20 cellular contexts compared by ENCODE assay signal in genomic region chr2:119736021-119736420, GRCh38. TPM values are rescaled to one million over a fixed set of nuclear protein-coding genes. Genes with fewer than 3 reads are reported as not detected.
DNase-seq lines count a peak whose midpoint lies in the region; ATAC-seq, FAIRE-seq and TF ChIP-seq lines count a peak whose summit lies in the region.
"Had no signal": no experiment of that assay in that cellular context is flagged by ENCODE, and none has a peak within 500 bp of the region (broad histone marks: within the 10 kb centered on the region; RNA-seq: fewer than 3 reads in every experiment).

No MANE protein-coding gene starts in this region.

- intact Hi-C loops in HepG2 (cut with micrococcal nuclease; ENCODE audit: unreplicated experiment), result no loop called here
- intact Hi-C loops in right lobe of liver (cut with DNase I), result no loop called here
- intact Hi-C loops in thyroid gland (cut with DNase I), result no loop called here

- no TSS peak for BruUV-seq in HepG2 (replicated peaks; lab: Mats Ljungman, UMichigan)

- H3K4me3 ChIP-seq in HepG2 (replicated peaks in 1 of 3; ENCODE audit: insufficient read depth in 1 of 3, low read depth in 2 of 3, low read length in 3 of 3), result peak overlapping the region in 2 of 3 experiments; percentile 35 to 57; a peak in 3 of 6 replicates
- no peak overlapping the region for H3K4me3 ChIP-seq in right lobe of liver
- no peak overlapping the region for H3K4me3 ChIP-seq in thyroid gland (replicated peaks in 1 of 3)
- H3K4me3 ChIP-seq: A549, BLaER1, GM12878, GM23248 had no signal

- ATAC-seq in HepG2, result peak; percentile 10; the same call in 1 of the 3 replicates
- no peak for ATAC-seq in right lobe of liver
- ATAC-seq: A549, GM12878 had no signal

- WGBS in HepG2 (ENCODE audit: low lambda C conversion rate), result 28% methylated on average over 5 of the region's 5 CpGs
- 77% methylated on average over 5 of the region's 5 CpGs for WGBS in right lobe of liver (ENCODE audit: insufficient coverage, low coverage, low lambda C conversion rate, missing lambda C conversion rate)
- WGBS in thyroid gland, 2 donors, result 67 to 79% methylated on average over 5 of the region's 5 CpGs

- TF ChIP-seq CTCF in HepG2 (CRISPR knock-in tag; IDR thresholded peaks at IDR 0.05), result no peak
- no peak for TF ChIP-seq CTCF in right lobe of liver (IDR thresholded peaks at IDR 0.05)
- TF ChIP-seq CTCF in thyroid gland (IDR thresholded peaks at IDR 0.05), result no peak
- TF ChIP-seq CTCF in GM13976 (IDR thresholded peaks at IDR 0.05; ENCODE audit: borderline replicate concordance, control extremely low read depth, extremely low read depth, insufficient read depth, missing control alignments), result no peak

- H3K4me1 ChIP-seq in HepG2 (ENCODE audit: insufficient read depth, low read length) (peaks cover 41% of the 10 kb centered on the region), right lobe of liver (no peaks in the 10 kb centered on the region), thyroid gland (peaks cover 33 to 75% of the 10 kb centered on the region in 2 donors)
- H3K4me1 ChIP-seq: A549 had no signal

- CTCF ChIA-PET in HepG2 (lab: Yijun Ruan, JAX; ENCODE audit: low intra/inter-chr PET ratio, low total read pairs), result no interaction called here

- no peaks in the 10 kb centered on the region for H3K9me3 ChIP-seq in HepG2 (ENCODE audit: low read length)
- H3K9me3 ChIP-seq in right lobe of liver, result no peaks in the 10 kb centered on the region
- H3K9me3 ChIP-seq in thyroid gland, result no peaks in the 10 kb centered on the region
- H3K9me3 ChIP-seq: A549, BLaER1 had no signal

- H2AFZ ChIP-seq in HepG2 (ENCODE audit: low read length), result no peak overlapping the region
- H2AFZ ChIP-seq: GM23248 had no signal

- no peak for FAIRE-seq in HepG2 (lab: Jason Lieb, UNC)
- FAIRE-seq: A549, GM12878, GM19239, H54, HTR-8/SVneo had no signal

- H3K27me3 ChIP-seq in HepG2 (ENCODE audit: control insufficient read depth in 1 of 2, insufficient read depth in 2 of 2, low read length in 2 of 2) (peaks cover 2 to 49% of the 10 kb centered on the region in 2 experiments; a peak in 4 of 5 replicates), right lobe of liver (no peaks in the 10 kb centered on the region), thyroid gland (no peaks in the 10 kb centered on the region)
- H3K27me3 ChIP-seq: BLaER1 had no signal

- POLR2A ChIA-PET in HepG2 (lab: Yijun Ruan, JAX), result no interaction called here

- H3K27ac ChIP-seq in HepG2 (ENCODE audit: extremely low read length, insufficient read depth, low read length), result no peak overlapping the region
- H3K27ac ChIP-seq in right lobe of liver, result no peak overlapping the region
- peak overlapping the region; percentile 15 to 57 (median 54) for H3K27ac ChIP-seq in thyroid gland
- H3K27ac ChIP-seq: 22Rv1, A549, BLaER1, GM23248 had no signal

- TF ChIP-seq RAD21 in HepG2 (CRISPR knock-in tag; IDR thresholded peaks at IDR 0.05), result no peak

- TF ChIP-seq EP300 in HepG2 (IDR thresholded peaks at IDR 0.05; ENCODE audit: low read depth in 2 of 2, low read length in 2 of 2) (no peak), HepG2 (CRISPR knock-in tag; IDR thresholded peaks at IDR 0.05; ENCODE audit: borderline replicate concordance) (no peak)

- peak overlapping the region; percentile 76 for H3K4me2 ChIP-seq in HepG2 (ENCODE audit: low read depth, low read length)
- H3K4me2 ChIP-seq: A549, BLaER1 had no signal

- DNase-seq in NCI-H2171 treated with DMSO at 0.1 percent for 48 hours (lab: John Stamatoyannopoulos, UW) (peak; percentile 5), NCI-H2171 (lab: John Stamatoyannopoulos, UW) (no peak), HepG2 (ENCODE audit: low spot score) (no peak), right lobe of liver (no peak), cerebellar cortex (ENCODE audit: low spot score) (peak; percentile 54), thyroid gland (no peak), GM13976 (ENCODE audit: low spot score) (no peak), activated gamma-delta T cell treated with Interleukin-2 at 50 U/mL for 16 hours (no peak)
- DNase-seq: Calu3; CD4-positive, alpha-beta memory T cell; DMS79 treated with DMSO at 0.1 percent for 48 hours; GM23248; HCEC 1CT had no signal

- no peaks in the 10 kb centered on the region for H4K20me1 ChIP-seq in HepG2 (ENCODE audit: insufficient read depth, low read length)
- H4K20me1 ChIP-seq: BLaER1 had no signal

- no peaks in the 10 kb centered on the region for H3K79me2 ChIP-seq in HepG2 (ENCODE audit: insufficient read depth, low read length)

- in situ Hi-C loops in HepG2 (cut with HindIII; ENCODE audit: extremely low pct_ligation_motif_present, low pct_unique_long_range_greater_than_20kb), result no loop called here
- in situ Hi-C loops in GM13976 (cut with MboI; ENCODE audit: low sequenced_read_pairs, unreplicated experiment), result no loop called here

- TF ChIP-seq POLR2A in HepG2 (IDR thresholded peaks at IDR 0.05; ENCODE audit: insufficient read depth in 1 of 2, low read depth in 2 of 2, low read length in 2 of 2) (no peak), right lobe of liver (IDR thresholded peaks at IDR 0.05) (no peak), thyroid gland (IDR thresholded peaks at IDR 0.05) (no peak)

- H3K36me3 ChIP-seq in HepG2 (replicated peaks in 1 of 2; ENCODE audit: control insufficient read depth in 1 of 2, insufficient read depth in 2 of 2, low read length in 2 of 2), result no peaks in the 10 kb centered on the region
- H3K36me3 ChIP-seq in right lobe of liver, result no peaks in the 10 kb centered on the region
- no peaks in the 10 kb centered on the region for H3K36me3 ChIP-seq in thyroid gland
- H3K36me3 ChIP-seq: BLaER1 had no signal

- no peak overlapping the region for H3K9ac ChIP-seq in HepG2 (ENCODE audit: insufficient read depth, low read depth, low read length)
- H3K9ac ChIP-seq: BLaER1, GM23248 had no signal

TF ChIP-seq in HepG2, 621 proteins besides CTCF, POLR2A, EP300 and RAD21 (continues in another document):
- TF ChIP-seq SP1 (IDR thresholded peaks at IDR 0.05) (no peak), SP1 (CRISPR knock-in tag; IDR thresholded peaks at IDR 0.05) (no peak), MAF1 (CRISPR knock-in tag; IDR thresholded peaks at IDR 0.05; ENCODE audit: borderline replicate concordance) (no peak)

RNA-seq across cellular contexts. Expression of gene PTPN4, which starts 23.7 kb away (rescaled TPM):
- total RNA-seq in HepG2 (2016; rRNA removed; fragmentation: Illumina TruSeq; extraction: Trizol), result 34.6 and 40.4 TPM in 2 replicates
- total RNA-seq in HepG2 (2016; cell fraction: cytosol; rRNA removed; fragmentation: Illumina TruSeq; extraction: Trizol; ENCODE audit: low read depth), result 42.5 and 43.6 TPM in 2 replicates
- total RNA-seq in HepG2 (2016; cell fraction: insoluble cytoplasmic fraction; rRNA removed; fragmentation: Illumina TruSeq; extraction: Trizol), result 38.0 and 42.0 TPM in 2 replicates
- total RNA-seq in HepG2 (2016; cell fraction: membrane; rRNA removed; fragmentation: Illumina TruSeq; extraction: Trizol), result 38.5 and 42.3 TPM in 2 replicates
- 46.5 and 59.3 TPM in 2 replicates for total RNA-seq in HepG2 (2016; cell fraction: nucleus; rRNA removed; fragmentation: Illumina TruSeq; extraction: Trizol)
- polyA plus RNA-seq in HepG2 (2011; rRNA removed), result 20.3 and 21.7 TPM in 2 replicates
- polyA plus RNA-seq in HepG2 (2011; cell fraction: cytosol; rRNA removed), result 5.8 and 7.6 TPM in 2 replicates
- 21.9 and 22.6 TPM in 2 replicates for polyA plus RNA-seq in HepG2 (2011; cell fraction: nucleus; rRNA removed)
- 8.1 and 8.3 TPM in 2 replicates for polyA plus RNA-seq in HepG2 (2012)
- polyA plus RNA-seq in HepG2 (2016; cell fraction: cytosol; fragmentation: Illumina TruSeq; extraction: Trizol; ENCODE audit: low read depth), result 3.4 and 4.0 TPM in 2 replicates
- polyA plus RNA-seq in HepG2 (2016; cell fraction: insoluble cytoplasmic fraction; fragmentation: Illumina TruSeq; extraction: Trizol; ENCODE audit: low read depth), result 16.3 and 19.3 TPM in 2 replicates
- 5.1 and 9.5 TPM in 2 replicates for polyA plus RNA-seq in HepG2 (2016; cell fraction: membrane; fragmentation: Illumina TruSeq; extraction: Trizol; ENCODE audit: low read depth)
- polyA plus RNA-seq in HepG2 (2016; cell fraction: nucleus; fragmentation: Illumina TruSeq; extraction: Trizol; ENCODE audit: insufficient read depth, low read depth), result 17.2 and 24.4 TPM in 2 replicates
- polyA minus RNA-seq in HepG2 (2011; rRNA and poly(A)+ RNA removed; ENCODE audit: low replicate concordance), result 60.8 and 71.6 TPM in 2 replicates
- polyA minus RNA-seq in HepG2 (2011; cell fraction: cytosol; rRNA and poly(A)+ RNA removed), result 27.8 and 28.0 TPM in 2 replicates
- 139 and 141 TPM in 2 replicates for polyA minus RNA-seq in HepG2 (2011; cell fraction: nucleus; rRNA and poly(A)+ RNA removed)
- 10 to 100 TPM in 5 of 6 experiments, 1 to 10 TPM in 1; 8.5 to 19.9 (median 14.8) TPM for total RNA-seq in right lobe of liver
- 100 to 1,000 TPM in 2 of 4 donors, 10 to 100 TPM in 2; 79.1 to 131 (median 114) TPM for total RNA-seq in thyroid gland

RNA-seq across cellular contexts. Expression of gene TMEM177, which starts 57.0 kb away (rescaled TPM):
- total RNA-seq in HepG2 (2016; rRNA removed; fragmentation: Illumina TruSeq; extraction: Trizol), result 44.7 and 47.9 TPM in 2 replicates
- total RNA-seq in HepG2 (2016; cell fraction: cytosol; rRNA removed; fragmentation: Illumina TruSeq; extraction: Trizol; ENCODE audit: low read depth), result 15.4 and 16.3 TPM in 2 replicates
- 47.5 and 49.2 TPM in 2 replicates for total RNA-seq in HepG2 (2016; cell fraction: insoluble cytoplasmic fraction; rRNA removed; fragmentation: Illumina TruSeq; extraction: Trizol)
- total RNA-seq in HepG2 (2016; cell fraction: membrane; rRNA removed; fragmentation: Illumina TruSeq; extraction: Trizol), result 27.3 and 32.1 TPM in 2 replicates
- total RNA-seq in HepG2 (2016; cell fraction: nucleus; rRNA removed; fragmentation: Illumina TruSeq; extraction: Trizol), result 26.1 and 27.7 TPM in 2 replicates
- polyA plus RNA-seq in HepG2 (2011; rRNA removed), result 34.7 and 46.6 TPM in 2 replicates
- polyA plus RNA-seq in HepG2 (2011; cell fraction: cytosol; rRNA removed), result 34.2 and 43.3 TPM in 2 replicates
- polyA plus RNA-seq in HepG2 (2011; cell fraction: nucleus; rRNA removed), result 46.4 and 51.6 TPM in 2 replicates
- polyA plus RNA-seq in HepG2 (2012), result 20.5 and 32.1 TPM in 2 replicates
- 12.8 and 13.4 TPM in 2 replicates for polyA plus RNA-seq in HepG2 (2016; cell fraction: cytosol; fragmentation: Illumina TruSeq; extraction: Trizol; ENCODE audit: low read depth)
- 62.8 and 62.9 TPM in 2 replicates for polyA plus RNA-seq in HepG2 (2016; cell fraction: insoluble cytoplasmic fraction; fragmentation: Illumina TruSeq; extraction: Trizol; ENCODE audit: low read depth)
- polyA plus RNA-seq in HepG2 (2016; cell fraction: membrane; fragmentation: Illumina TruSeq; extraction: Trizol; ENCODE audit: low read depth), result 19.9 and 21.6 TPM in 2 replicates
- polyA plus RNA-seq in HepG2 (2016; cell fraction: nucleus; fragmentation: Illumina TruSeq; extraction: Trizol; ENCODE audit: insufficient read depth, low read depth), result 41.1 and 43.7 TPM in 2 replicates
- polyA minus RNA-seq in HepG2 (2011; rRNA and poly(A)+ RNA removed; ENCODE audit: low replicate concordance), result 22.7 and 58.5 TPM in 2 replicates
- 13.8 and 15.2 TPM in 2 replicates for polyA minus RNA-seq in HepG2 (2011; cell fraction: cytosol; rRNA and poly(A)+ RNA removed)
- 49.2 and 53.5 TPM in 2 replicates for polyA minus RNA-seq in HepG2 (2011; cell fraction: nucleus; rRNA and poly(A)+ RNA removed)
- 10 to 100 TPM; 12.9 to 27.0 (median 17.9) TPM for total RNA-seq in right lobe of liver
- total RNA-seq in thyroid gland, result 10 to 100 TPM in 3 of 4 donors, 1 to 10 TPM in 1; 6.2 to 24.3 (median 14.1) TPM

Comparison
In these comparisons a context has a peak if more than half of its experiments do, and no peak if none do; other contexts are left out.
1. DNase-seq: peak in NCI-H2171 treated with DMSO at 0.1 percent for 48 hours (single experiment) and cerebellar cortex (single experiment); none in NCI-H2171 (single experiment), HepG2 (single experiment), right lobe of liver (0 of 3), thyroid gland (0 of 2), GM13976 (single experiment) and activated gamma-delta T cell treated with Interleukin-2 at 50 U/mL for 16 hours (single experiment).
2. H3K4me3 ChIP-seq: peak in HepG2 (2 of 3); none in right lobe of liver (0 of 3) and thyroid gland (0 of 3).
3. H3K27ac ChIP-seq: peak in thyroid gland (3 of 3); none in HepG2 (single experiment) and right lobe of liver (0 of 3).